In the genomic region with DNA sequence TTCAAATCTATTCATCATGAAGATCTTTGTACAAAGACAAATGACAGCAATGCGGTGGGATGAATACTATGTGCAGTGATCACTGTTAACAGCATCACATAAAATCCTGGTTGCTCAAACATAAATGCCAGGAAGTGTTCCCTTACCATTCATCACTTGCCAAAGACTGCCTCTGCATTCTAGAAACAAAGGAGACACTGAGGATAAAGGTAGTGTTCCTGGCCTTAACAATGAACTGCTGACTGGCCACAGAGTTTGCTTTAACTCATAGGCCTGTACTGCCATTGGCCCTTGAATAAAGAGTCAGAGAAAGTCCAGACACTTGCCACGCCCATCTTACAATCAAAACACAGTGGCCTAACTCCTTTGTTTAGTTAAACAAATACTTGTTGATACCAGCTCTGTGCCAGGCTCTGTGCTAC, we compare ENCODE assay signal across 11 cellular contexts. TPM values are rescaled to one million over a fixed set of nuclear protein-coding genes. Genes with fewer than 3 reads are reported as not detected.
A peak's percentile ranks its signal among the peaks of the same experiment; 100 is the strongest.
DNase-seq lines count a peak whose midpoint lies in the region; TF ChIP-seq lines count a peak whose summit lies in the region.
"Had no signal": no experiment of that assay in that cellular context is flagged by ENCODE, and none has a peak within 500 bp of the region (broad histone marks: within the 10 kb centered on the region; RNA-seq: fewer than 3 reads in every experiment).

No MANE protein-coding gene starts in this region.

- CTCF ChIA-PET in activated naive CD4-positive, alpha-beta T cell treated with anti-CD3 and anti-CD28 coated beads, Interleukin-2, amount 10 ng/mL, durations not matched to agents 7 days and 5 days (lab: Charles Lee): no interaction called here

- peaks cover 9% of the 10 kb centered on the region for H3K36me3 Mint-ChIP-seq in osteocyte (ENCODE audit: unreplicated experiment)
- H3K36me3 Mint-ChIP-seq in activated naive CD4-positive, alpha-beta T cell treated with anti-CD3 and anti-CD28 coated beads, Interleukin-2, amount 10 ng/mL, durations not matched to agents 7 days and 5 days: peaks cover 13% of the 10 kb centered on the region

- H3K4me1 Mint-ChIP-seq in osteocyte (ENCODE audit: unreplicated experiment): peaks cover 44% of the 10 kb centered on the region
- H3K4me1 Mint-ChIP-seq in activated naive CD4-positive, alpha-beta T cell treated with anti-CD3 and anti-CD28 coated beads, Interleukin-2, amount 10 ng/mL, durations not matched to agents 7 days and 5 days: no peaks in the 10 kb centered on the region

- peak overlapping the region; percentile 36 for H3K27ac Mint-ChIP-seq in osteocyte (ENCODE audit: unreplicated experiment)
- H3K27ac Mint-ChIP-seq in activated naive CD4-positive, alpha-beta T cell treated with anti-CD3 and anti-CD28 coated beads, Interleukin-2, amount 10 ng/mL, durations not matched to agents 7 days and 5 days: no peak overlapping the region

- DNase-seq in EL (peak; percentile 9), M059J (ENCODE audit: low read depth) (peak; percentile 65), dermis blood vessel endothelial cell (peak; percentile 70), osteocyte (ENCODE audit: extremely low spot score, unreplicated experiment) (no peak), NCI-H524 treated with DMSO at 0.1 percent for 48 hours (lab: John Stamatoyannopoulos, UW) (no peak), NCI-H1417 treated with DMSO at 0.1 percent for 48 hours (lab: John Stamatoyannopoulos, UW) (no peak)
- no peak for DNase-seq in stimulated activated naive CD4-positive, alpha-beta T cell (lab: John Stamatoyannopoulos, UW)
- no peak for DNase-seq in activated naive CD4-positive, alpha-beta T cell treated with anti-CD3 and anti-CD28 coated beads, Interleukin-2, amount 10 ng/mL, durations not matched to agents 7 days and 5 days
- DNase-seq: activated T-cell treated with anti-CD3 and anti-CD28 coated beads, Interleukin-2, amount 50 U/mL, for 1 hour; brain microvascular endothelial cell; right cardiac atrium had no signal

- no peak for TF ChIP-seq CTCF in osteocyte (IDR thresholded peaks at IDR 0.05)

- no peaks in the 10 kb centered on the region for H3K9me3 Mint-ChIP-seq in osteocyte (ENCODE audit: unreplicated experiment)
- no peaks in the 10 kb centered on the region for H3K9me3 Mint-ChIP-seq in activated naive CD4-positive, alpha-beta T cell treated with anti-CD3 and anti-CD28 coated beads, Interleukin-2, amount 10 ng/mL, durations not matched to agents 7 days and 5 days

- H3K4me3 Mint-ChIP-seq in osteocyte (ENCODE audit: unreplicated experiment): no peak overlapping the region
- H3K4me3 Mint-ChIP-seq in activated naive CD4-positive, alpha-beta T cell treated with anti-CD3 and anti-CD28 coated beads, Interleukin-2, amount 10 ng/mL, durations not matched to agents 7 days and 5 days: no peak overlapping the region

- no peaks in the 10 kb centered on the region for H3K27me3 Mint-ChIP-seq in osteocyte (ENCODE audit: unreplicated experiment)
- H3K27me3 Mint-ChIP-seq in activated naive CD4-positive, alpha-beta T cell treated with anti-CD3 and anti-CD28 coated beads, Interleukin-2, amount 10 ng/mL, durations not matched to agents 7 days and 5 days: no peaks in the 10 kb centered on the region

RNA-seq across cellular contexts. Expression of gene C2CD3, which starts 29.5 kb away (rescaled TPM):
- 16.6 and 22.6 TPM in 2 replicates for total RNA-seq in M059J (2014; rRNA removed; shearing (Covaris generic))
- total RNA-seq in dermis blood vessel endothelial cell (13.4 and 14.4 TPM in 2 replicates), osteocyte (25.2 and 26.9 TPM in 2 replicates)

RNA-seq across cellular contexts. Expression of gene PPME1, which starts 29.8 kb away (rescaled TPM):
- 57.4 and 60.4 TPM in 2 replicates for total RNA-seq in M059J (2014; rRNA removed; shearing (Covaris generic))
- 15.1 and 29.5 TPM in 2 replicates for total RNA-seq in dermis blood vessel endothelial cell
- 33.4 and 40.4 TPM in 2 replicates for total RNA-seq in osteocyte

Comparison
In these comparisons a context has a peak if more than half of its experiments do, and no peak if none do; other contexts are left out.
1. DNase-seq: peak in EL (single experiment), M059J (single experiment) and dermis blood vessel endothelial cell (single experiment); none in osteocyte (single experiment), stimulated activated naive CD4-positive, alpha-beta T cell (0 of 6), NCI-H524 treated with DMSO at 0.1 percent for 48 hours (single experiment), activated naive CD4-positive, alpha-beta T cell treated with anti-CD3 and anti-CD28 coated beads, Interleukin-2, amount 10 ng/mL, durations not matched to agents 7 days and 5 days (single experiment) and NCI-H1417 treated with DMSO at 0.1 percent for 48 hours (single experiment).